Comparison of ENCODE assay signal across 8 cellular contexts in genomic region chr9:504921-505821, GRCh38. TPM values are rescaled to one million over a fixed set of nuclear protein-coding genes. Genes with fewer than 3 reads are reported as not detected.
DNase-seq lines count a peak whose midpoint lies in the region; ATAC-seq and TF ChIP-seq lines count a peak whose summit lies in the region.

No MANE protein-coding gene starts in this region.

- no peaks in the 10 kb centered on the region for H3K9me3 ChIP-seq in MG63
- H3K9me3 ChIP-seq in skeletal muscle tissue (ENCODE audit: control insufficient read depth in 3 of 3, low read length in 3 of 3), result no peaks in the 10 kb centered on the region

- H3K4me1 Mint-ChIP-seq in MCF 10A (ENCODE audit: insufficient read depth, unreplicated experiment), result peaks cover 21% of the 10 kb centered on the region

- TF ChIP-seq CTCF in GM06990 (IDR thresholded peaks at IDR 0.05; ENCODE audit: insufficient read depth, low read length, poor library complexity, severe bottlenecking) (no peak), MCF 10A (IDR thresholded peaks at IDR 0.05; ENCODE audit: unreplicated experiment) (no peak)

- no peak overlapping the region for H3K27ac Mint-ChIP-seq in MCF 10A (ENCODE audit: low read depth, unreplicated experiment)

- no peaks in the 10 kb centered on the region for H3K27me3 Mint-ChIP-seq in MCF 10A (ENCODE audit: insufficient read depth, unreplicated experiment)

- H3K4me3 Mint-ChIP-seq in MCF 10A (ENCODE audit: unreplicated experiment), result peak overlapping the region; percentile 82

- CTCF ChIA-PET in MCF 10A (lab: Yijun Ruan, JAX), result interaction anchor here (0.6 to 1.2 kb wide), 5 partner anchors 25 to 1161 kb away, joined by 3 to 5 read pairs (median 3); no protein-coding TSS in a partner anchor

- no peaks in the 10 kb centered on the region; the same call in 1 of the 2 replicates for H3K27me3 ChIP-seq in GM06990 (replicated peaks; ENCODE audit: control insufficient read depth, insufficient read depth, low read length)
- no peaks in the 10 kb centered on the region for H3K27me3 ChIP-seq in MG63
- H3K27me3 ChIP-seq in skeletal muscle tissue (ENCODE audit: control insufficient read depth in 3 of 3, insufficient read depth in 3 of 3, low read length in 3 of 3), result peaks cover 0 to 6% (median 0%) of the 10 kb centered on the region in 3 donors

- peaks cover 20% of the 10 kb centered on the region for H3K36me3 Mint-ChIP-seq in MCF 10A (ENCODE audit: insufficient read depth, unreplicated experiment)

- peak overlapping the region in 2 of 3 donors; percentile 56 to 79 for H3K9ac ChIP-seq in skeletal muscle tissue (ENCODE audit: low read depth in 1 of 3, low read length in 3 of 3)

- ATAC-seq in GM21723 (IDR thresholded peaks at IDR 0.05; ENCODE audit: unreplicated experiment), result peak; percentile 31

- no peaks in the 10 kb centered on the region for H3K36me3 ChIP-seq in GM06990 (ENCODE audit: control insufficient read depth, insufficient read depth, low read length)
- H3K36me3 ChIP-seq in MG63, result peaks cover 38% of the 10 kb centered on the region
- no peaks in the 10 kb centered on the region for H3K36me3 ChIP-seq in skeletal muscle tissue (ENCODE audit: control insufficient read depth in 3 of 3, insufficient read depth in 3 of 3, low read length in 3 of 3)

- H3K4me3 ChIP-seq in GM06990 (replicated peaks; ENCODE audit: low read depth, low read length) (peak overlapping the region; percentile 58), MG63 (peak overlapping the region; percentile 75), skeletal muscle tissue (ENCODE audit: low read length in 3 of 3) (peak overlapping the region; percentile 72 to 82 (median 81))

- no peaks in the 10 kb centered on the region for H3K9me3 Mint-ChIP-seq in MCF 10A (ENCODE audit: unreplicated experiment)

- POLR2A ChIA-PET in MCF 10A (lab: Yijun Ruan, JAX), result interaction anchor here (0.6 to 4.7 kb wide), 39 partner anchors 10 to 515 kb away, joined by 3 to 70 read pairs (median 4); no protein-coding TSS in a partner anchor

- H3K27ac ChIP-seq in skeletal muscle tissue (ENCODE audit: low read depth, low read length), result no peak overlapping the region

- intact Hi-C loops in MCF 10A (cut with micrococcal nuclease), result loop anchor here (1.0 to 2.0 kb wide), 4 partner anchors 58 to 119 kb away; no protein-coding TSS in a partner anchor

- H3K4me1 ChIP-seq in skeletal muscle tissue (ENCODE audit: control insufficient read depth in 3 of 3, insufficient read depth in 3 of 3, low read length in 3 of 3), result peaks cover 11 to 12% (median 12%) of the 10 kb centered on the region in 3 donors

- no TSS peak for BruUV-seq in MCF 10A (replicated peaks; lab: Mats Ljungman, UMichigan)

- DNase-seq in GM06990 (ENCODE audit: extremely low read depth, insufficient read length) (peak; percentile 20), MG63 (peak; percentile 45), MCF 10A (ENCODE audit: unreplicated experiment) (peak; percentile 37), iPS-NIHi11 (ENCODE audit: low spot score) (peak; percentile 76), NCI-H524 treated with DMSO at 0.1 percent for 48 hours (lab: John Stamatoyannopoulos, UW) (no peak), NCI-H2171 (lab: John Stamatoyannopoulos, UW) (no peak)

RNA-seq across cellular contexts. Expression of gene KANK1, which starts 0.7 kb away (rescaled TPM):
- 45.6 and 48.8 TPM in 2 replicates for total RNA-seq in MG63 (2014; rRNA removed; shearing (Covaris generic); ENCODE audit: low replicate concordance)
- total RNA-seq in MCF 10A (2022) (46.0 and 56.1 TPM in 2 replicates), skeletal muscle tissue (27.7 TPM)

Comparison
In these comparisons a context has a peak if more than half of its experiments do, and no peak if none do; other contexts are left out.
1. DNase-seq: peak in GM06990 (single experiment), MG63 (single experiment), MCF 10A (single experiment) and iPS-NIHi11 (single experiment); none in NCI-H524 treated with DMSO at 0.1 percent for 48 hours (single experiment) and NCI-H2171 (single experiment).
2. Peak in every context shown above with its lines, with median percentiles within 50 percentile points of each other: H3K4me3 ChIP-seq.